ENCODE assay signal across 9 cellular contexts in genomic region chr5:173781432-173781825, GRCh38.
DNase-seq lines count a peak whose midpoint lies in the region; ATAC-seq, FAIRE-seq and TF ChIP-seq lines count a peak whose summit lies in the region.
"Had no signal": no experiment of that assay in that cellular context is flagged by ENCODE, and none has a peak within 500 bp of the region (broad histone marks: within the 10 kb centered on the region; RNA-seq: fewer than 3 reads in every experiment).

No MANE protein-coding gene starts in this region.

- H4K91ac ChIP-seq in mesenchymal stem cell (ENCODE audit: low read length), result no peak overlapping the region

- H3K9me1 ChIP-seq in K562 (ENCODE audit: control insufficient read depth, insufficient read depth, low read length), result peaks cover 2% of the 10 kb centered on the region

- H3K14ac ChIP-seq in mesenchymal stem cell (ENCODE audit: low read length in 2 of 2), result no peak overlapping the region

- H3K4me2 ChIP-seq in K562 (ENCODE audit: insufficient read depth, low read length) (peak overlapping the region; percentile 75; the same call in 1 of the 2 replicates), mesenchymal stem cell (ENCODE audit: low read length, poor library complexity, severe bottlenecking) (no peak overlapping the region)

- no peaks in the 10 kb centered on the region for H4K20me1 ChIP-seq in K562 (replicated peaks; ENCODE audit: control insufficient read depth, insufficient read depth, low read length)

- H3K9me3 ChIP-seq in K562 (replicated peaks; ENCODE audit: control insufficient read depth, insufficient read depth, low read depth, low read length) (no peaks in the 10 kb centered on the region), mesenchymal stem cell (ENCODE audit: control insufficient read depth, low read length) (no peaks in the 10 kb centered on the region), tibial nerve (no peaks in the 10 kb centered on the region), aorta (ENCODE audit: control insufficient read depth, low read length) (no peaks in the 10 kb centered on the region)

- peaks cover 22 to 57% of the 10 kb centered on the region in 2 experiments for H3K4me1 ChIP-seq in K562 (replicated peaks in 1 of 2; ENCODE audit: control insufficient read depth in 2 of 2, insufficient read depth in 2 of 2, low read length in 2 of 2)
- H3K4me1 ChIP-seq in mesenchymal stem cell (ENCODE audit: control insufficient read depth, insufficient read depth, low read depth, low read length), result peaks cover 6% of the 10 kb centered on the region
- H3K4me1 ChIP-seq in tibial nerve, result peaks cover 0 to 23% (median 12%) of the 10 kb centered on the region in 4 donors
- no peaks in the 10 kb centered on the region for H3K4me1 ChIP-seq in aorta (ENCODE audit: control insufficient read depth in 1 of 2, insufficient read depth in 2 of 2, low read length in 2 of 2)

- H3K79me2 ChIP-seq in K562 (ENCODE audit: control insufficient read depth, insufficient read depth, low read length), result no peaks in the 10 kb centered on the region

- WGBS in K562 (ENCODE audit: insufficient coverage, low coverage, missing lambda C conversion rate), result 41% methylated on average over 4 of the region's 4 CpGs
- 0% methylated on average over 3 of the region's 4 CpGs for WGBS in mesenchymal stem cell
- 18 to 32% methylated on average over 4 of the region's 4 CpGs for WGBS in tibial nerve, 2 donors
- WGBS in aorta, 2 donors, result 45 to 55% methylated on average over 4 of the region's 4 CpGs

- H2BK120ac ChIP-seq in mesenchymal stem cell (ENCODE audit: low read depth, low read length), result peak overlapping the region; percentile 85

- no peaks in the 10 kb centered on the region for H3K36me3 Mint-ChIP-seq in activated T-cell treated with anti-CD3 and anti-CD28 coated beads, Interleukin-2, amount 50 U/mL, for 72 hours (ENCODE audit: insufficient read depth in 2 of 2)

- no peaks in the 10 kb centered on the region for H3K27me3 Mint-ChIP-seq in activated T-cell treated with anti-CD3 and anti-CD28 coated beads, Interleukin-2, amount 50 U/mL, for 72 hours (ENCODE audit: low read depth)

- H4K8ac ChIP-seq in mesenchymal stem cell (ENCODE audit: low read length), result no peak overlapping the region

- no peak for TF ChIP-seq RAD21 in K562 (CRISPR knock-in tag; conservative IDR thresholded peaks at IDR 0.05 in 1 of 2, IDR thresholded peaks at IDR 0.05 in 1 of 2)

- in situ Hi-C loops in K562 (cut with MboI), result loop anchor here (10.0 kb wide), 1 partner anchor 103 kb away; the partner anchor contains the start of gene CPEB4

- TF ChIP-seq CTCF in K562 (IDR thresholded peaks at IDR 0.05 in 2 of 3, conservative IDR thresholded peaks at IDR 0.05 in 1 of 3; ENCODE audit: insufficient read depth in 2 of 3, low read depth in 1 of 3, low read length in 3 of 3) (no peak), tibial nerve (IDR thresholded peaks at IDR 0.05) (no peak)

- H3K4me3 Mint-ChIP-seq in activated T-cell treated with anti-CD3 and anti-CD28 coated beads, Interleukin-2, amount 50 U/mL, for 72 hours, result peak overlapping the region; percentile 2 to 46

- H3K4ac ChIP-seq in mesenchymal stem cell (ENCODE audit: low read depth in 1 of 2, low read length in 2 of 2), result peak overlapping the region in 1 of 2 experiments; percentile 42

- no peaks in the 10 kb centered on the region for H3K36me3 ChIP-seq in K562 (ENCODE audit: control insufficient read depth, insufficient read depth, low read length)
- no peaks in the 10 kb centered on the region for H3K36me3 ChIP-seq in mesenchymal stem cell (ENCODE audit: control insufficient read depth in 1 of 2, insufficient read depth in 2 of 2, low read depth in 1 of 2, low read length in 2 of 2)
- no peaks in the 10 kb centered on the region for H3K36me3 ChIP-seq in tibial nerve
- no peaks in the 10 kb centered on the region for H3K36me3 ChIP-seq in aorta (ENCODE audit: control insufficient read depth in 1 of 2, insufficient read depth in 2 of 2, low read length in 1 of 2)

- H3K9me3 Mint-ChIP-seq in activated T-cell treated with anti-CD3 and anti-CD28 coated beads, Interleukin-2, amount 50 U/mL, for 72 hours, result peaks cover 0 to 2% of the 10 kb centered on the region in 2 donors

- peak overlapping the region in 1 of 2 experiments; percentile 58; a peak in 2 of 4 replicates for H3K9ac ChIP-seq in K562 (ENCODE audit: insufficient read depth in 1 of 2, low read depth in 2 of 2, low read length in 2 of 2)
- H3K9ac ChIP-seq in mesenchymal stem cell (ENCODE audit: low read length), result peak overlapping the region; percentile 79

- H3K27ac ChIP-seq in K562 (ENCODE audit: extremely low read depth, low read depth, low read length) (peak overlapping the region; percentile 92), mesenchymal stem cell (ENCODE audit: low read length, poor library complexity, severe bottlenecking) (peak overlapping the region; percentile 58), tibial nerve (peak overlapping the region; percentile 7 to 76 (median 64)), aorta (ENCODE audit: low read depth in 1 of 2, low read length in 2 of 2) (no peak overlapping the region)

- H2BK5ac ChIP-seq in mesenchymal stem cell (ENCODE audit: low read depth, low read length, poor library complexity, severe bottlenecking), result no peak overlapping the region

- H3K23ac ChIP-seq in mesenchymal stem cell (ENCODE audit: low read length in 2 of 2), result no peak overlapping the region

- H2BK15ac ChIP-seq in mesenchymal stem cell (ENCODE audit: low read depth, poor library complexity, severe bottlenecking), result no peak overlapping the region

- H2BK12ac ChIP-seq in mesenchymal stem cell (ENCODE audit: low read length in 2 of 2), result peak overlapping the region; percentile 61 to 87

- H3K4me1 Mint-ChIP-seq in activated T-cell treated with anti-CD3 and anti-CD28 coated beads, Interleukin-2, amount 50 U/mL, for 72 hours (ENCODE audit: low read depth), result peaks cover 16% of the 10 kb centered on the region

- no peak for TF ChIP-seq POLR2A in K562 (conservative IDR thresholded peaks at IDR 0.05)
- TF ChIP-seq POLR2A in tibial nerve (IDR thresholded peaks at IDR 0.05), result no peak

- CTCF ChIA-PET in K562 (lab: Yijun Ruan, JAX; ENCODE audit: low intra/inter-chr PET ratio), result no interaction called here

- POLR2A ChIA-PET in K562 (lab: Yijun Ruan, JAX), result interaction anchor here (0.5 to 1.8 kb wide), 2 partner anchors 10 to 61 kb away, joined by 3 to 7 read pairs; no protein-coding TSS in a partner anchor

- BruUV-seq in K562 (replicated peaks; lab: Mats Ljungman, UMichigan), result no TSS peak

- FAIRE-seq in K562 (lab: Jason Lieb, UNC), result no peak

- peak overlapping the region; percentile 75 for H3K27ac Mint-ChIP-seq in activated T-cell treated with anti-CD3 and anti-CD28 coated beads, Interleukin-2, amount 50 U/mL, for 72 hours

- no peak for DNase-seq in activated T-cell treated with anti-CD3 and anti-CD28 coated beads, Interleukin-2, amount 50 U/mL, for 72 hours
- no peak for DNase-seq in activated T-cell treated with anti-CD3 and anti-CD28 coated beads, Interleukin-2, amount 50 U/mL, for 1 hour
- DNase-seq in K562 (ENCODE audit: extremely low read depth in 1 of 4, low spot score in 3 of 4) (no peak), mesenchymal stem cell (no peak), tibial nerve (ENCODE audit: low spot score in 2 of 2) (no peak), aorta (no peak), NCI-H510A treated with DMSO at 0.1 percent for 48 hours (lab: John Stamatoyannopoulos, UW) (no peak)
- no peak for DNase-seq in stimulated activated CD4-positive, alpha-beta T cell treated with anti-CD3 and anti-CD28 coated beads, Interleukin-12 subunit alpha, Interleukin-12 subunit beta, amount 100 ng/mL, for 4 hours
- DNase-seq: NCI-H2227 treated with DMSO at 0.1 percent for 48 hours had no signal

- peak overlapping the region in 1 of 2 experiments; percentile 59 for H3K18ac ChIP-seq in mesenchymal stem cell (ENCODE audit: low read depth in 1 of 2, low read length in 2 of 2)

- H2AFZ ChIP-seq in K562 (ENCODE audit: low read depth, low read length), result peak overlapping the region; percentile 63
- H2AFZ ChIP-seq in mesenchymal stem cell (ENCODE audit: low read depth, low read length), result no peak overlapping the region

- H3K4me3 ChIP-seq in K562 (no peak overlapping the region), mesenchymal stem cell (ENCODE audit: insufficient read depth in 1 of 2, low read depth in 1 of 2, low read length in 2 of 2) (no peak overlapping the region), tibial nerve (no peak overlapping the region), aorta (ENCODE audit: low read length in 2 of 2) (no peak overlapping the region)

- TF ChIP-seq EP300 in K562 (IDR thresholded peaks at IDR 0.05; ENCODE audit: low read length) (no peak), tibial nerve (IDR thresholded peaks at IDR 0.05) (no peak)

- no peak for ATAC-seq in activated T-cell treated with anti-CD3 and anti-CD28 coated beads, Interleukin-2, amount 50 U/mL, for 72 hours (replicated peaks in 1 of 2)
- ATAC-seq in K562 (no peak), aorta (ENCODE audit: low FRiP score) (no peak)

- no peak overlapping the region for H2AK5ac ChIP-seq in mesenchymal stem cell (ENCODE audit: low read length, severe bottlenecking)

- H3K27me3 ChIP-seq in K562 (ENCODE audit: control insufficient read depth in 2 of 2, insufficient read depth in 2 of 2, low read length in 2 of 2) (no peaks in the 10 kb centered on the region), mesenchymal stem cell (ENCODE audit: control insufficient read depth in 1 of 2, insufficient read depth in 1 of 2, low read length in 2 of 2) (no peaks in the 10 kb centered on the region), tibial nerve (no peaks in the 10 kb centered on the region), aorta (ENCODE audit: control insufficient read depth in 1 of 2, insufficient read depth in 2 of 2, low read length in 1 of 2) (no peaks in the 10 kb centered on the region)

- intact Hi-C loops in K562 (cut with micrococcal nuclease), result no loop called here
- intact Hi-C loops in aorta (cut with DNase I), result no loop called here

- no peaks in the 10 kb centered on the region for H3K79me1 ChIP-seq in mesenchymal stem cell (replicated peaks; ENCODE audit: low read length, poor library complexity, severe bottlenecking)

TF ChIP-seq in K562, 482 proteins besides CTCF, POLR2A, EP300 and RAD21:
- TF ChIP-seq HMG20B (CRISPR knock-in tag; IDR thresholded peaks at IDR 0.05) (no peak), PREB (CRISPR knock-in tag; IDR thresholded peaks at IDR 0.05) (0 out of 2 replicates have a peak, but pooled peaks have one; percentile 11)

Comparison
In these comparisons a context has a peak if more than half of its experiments do, and no peak if none do; other contexts are left out.
1. H3K27ac ChIP-seq: peak in K562 (single experiment), mesenchymal stem cell (single experiment) and tibial nerve (4 of 4); none in aorta (0 of 2).